In the genomic region with DNA sequence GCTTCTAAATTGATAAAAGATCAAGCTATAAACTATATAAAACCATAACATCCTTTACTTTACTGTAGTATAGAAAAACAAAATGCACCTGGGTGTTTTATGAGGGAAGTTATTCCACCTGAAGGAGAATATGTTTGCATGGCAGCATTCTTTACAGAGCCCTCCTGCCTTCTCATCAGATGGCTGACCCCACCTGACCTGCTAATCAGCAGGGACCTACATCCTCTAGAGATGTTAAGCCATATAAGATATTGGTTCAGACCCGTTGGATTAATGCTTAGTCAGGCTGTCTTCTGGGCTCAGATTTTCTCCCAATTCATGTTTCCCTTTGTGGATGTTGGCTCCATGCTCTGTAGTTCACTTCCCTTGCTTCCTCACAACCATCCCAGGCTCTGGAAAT, we compare ENCODE assay signal across 8 cellular contexts.
"Had no signal": no experiment of that assay in that cellular context is flagged by ENCODE, and none has a peak within 500 bp of the region (broad histone marks: within the 10 kb centered on the region; RNA-seq: fewer than 3 reads in every experiment).

No MANE protein-coding gene starts in this region.

- H3K9ac ChIP-seq: GM23248 had no signal

- H3K27ac ChIP-seq: GM23248, HL-60 had no signal

- H3K36me3 Mint-ChIP-seq: IgD-negative memory B cell had no signal

- H3K4me1 Mint-ChIP-seq: IgD-negative memory B cell had no signal

- H3K4me3 ChIP-seq: GM23248 had no signal

- DNase-seq: GM23248, GOT3, H9, HCEC 1CT had no signal

- H3K27me3 Mint-ChIP-seq: IgD-negative memory B cell had no signal

- H2AFZ ChIP-seq: GM23248 had no signal

- ATAC-seq: HepG2 had no signal

- H3K27ac Mint-ChIP-seq: H9, IgD-negative memory B cell had no signal

- H3K4me3 Mint-ChIP-seq: H9, IgD-negative memory B cell had no signal

- FAIRE-seq: H54, HepG2 had no signal

- H3K9me3 Mint-ChIP-seq: H9 had no signal
